Comparison of ENCODE assay signal across 18 cellular contexts in genomic region chr2:230590333-230590732, GRCh38.
DNase-seq lines count a peak whose midpoint lies in the region; ATAC-seq and TF ChIP-seq lines count a peak whose summit lies in the region.
"Had no signal": no experiment of that assay in that cellular context is flagged by ENCODE, and none has a peak within 500 bp of the region (broad histone marks: within the 10 kb centered on the region; RNA-seq: fewer than 3 reads in every experiment).

No MANE protein-coding gene starts in this region.

- no peak for TF ChIP-seq POLR2A in spleen (IDR thresholded peaks at IDR 0.05)
- TF ChIP-seq POLR2A in tibial nerve (IDR thresholded peaks at IDR 0.05), result no peak

- H3K9me3 ChIP-seq in OCI-LY7 (ENCODE audit: low read length), result no peaks in the 10 kb centered on the region; the same call in 1 of the 2 replicates
- H3K9me3 ChIP-seq in spleen, result no peaks in the 10 kb centered on the region
- no peaks in the 10 kb centered on the region for H3K9me3 ChIP-seq in tibial nerve

- H3K9me3 Mint-ChIP-seq in activated CD4-positive, alpha-beta T cell treated with anti-CD3 and anti-CD28 coated beads, Interleukin-2, amount 10 ng/mL, durations not matched to agents 24 days and 14 days, result peaks cover 21% of the 10 kb centered on the region
- peaks cover 10% of the 10 kb centered on the region for H3K9me3 Mint-ChIP-seq in central memory CD8-positive, alpha-beta T cell

- H3K4me2 ChIP-seq in OCI-LY7 (ENCODE audit: low read length), result 0 out of 2 replicates have a peak overlapping the region, but pooled peaks have one; percentile 39

- 82 to 98% (median 94%) methylated on average over 3 of the region's 3 CpGs for WGBS in spleen, 5 donors
- 77 to 83% methylated on average over 3 of the region's 3 CpGs for WGBS in tibial nerve, 2 donors

- no peaks in the 10 kb centered on the region for H3K27me3 ChIP-seq in spleen (replicated peaks in 1 of 7)
- no peaks in the 10 kb centered on the region for H3K27me3 ChIP-seq in tibial nerve

- H3K36me3 Mint-ChIP-seq in activated CD4-positive, alpha-beta T cell treated with anti-CD3 and anti-CD28 coated beads, Interleukin-2, amount 10 ng/mL, durations not matched to agents 24 days and 14 days (ENCODE audit: low read depth), result peaks cover 18% of the 10 kb centered on the region
- no peaks in the 10 kb centered on the region for H3K36me3 Mint-ChIP-seq in central memory CD8-positive, alpha-beta T cell (ENCODE audit: insufficient read depth)

- H3K79me2 ChIP-seq in OCI-LY7 (ENCODE audit: insufficient read depth, low read depth, low read length), result no peaks in the 10 kb centered on the region

- H3K4me1 Mint-ChIP-seq in activated CD4-positive, alpha-beta T cell treated with anti-CD3 and anti-CD28 coated beads, Interleukin-2, amount 10 ng/mL, durations not matched to agents 24 days and 14 days, result peaks cover 55% of the 10 kb centered on the region
- H3K4me1 Mint-ChIP-seq in central memory CD8-positive, alpha-beta T cell, result peaks cover 43% of the 10 kb centered on the region

- no peaks in the 10 kb centered on the region for H4K20me1 ChIP-seq in OCI-LY7 (ENCODE audit: insufficient read depth, low read length)

- CTCF ChIA-PET in OCI-LY7 (lab: Charles Lee; ENCODE audit: unreplicated experiment), result no interaction called here

- H3K27me3 Mint-ChIP-seq in activated CD4-positive, alpha-beta T cell treated with anti-CD3 and anti-CD28 coated beads, Interleukin-2, amount 10 ng/mL, durations not matched to agents 24 days and 14 days, result no peaks in the 10 kb centered on the region
- H3K27me3 Mint-ChIP-seq in central memory CD8-positive, alpha-beta T cell, result no peaks in the 10 kb centered on the region
- H3K27me3 Mint-ChIP-seq: CD4-positive, CD25-positive, alpha-beta regulatory T cell had no signal

- no peak for TF ChIP-seq CTCF in OCI-LY7 (conservative IDR thresholded peaks at IDR 0.05; ENCODE audit: low read length)
- TF ChIP-seq CTCF in spleen (IDR thresholded peaks at IDR 0.05 in 8 of 11, conservative IDR thresholded peaks at IDR 0.05 in 3 of 11), result no peak
- TF ChIP-seq CTCF in tibial nerve (IDR thresholded peaks at IDR 0.05), result no peak

- BruUV-seq in OCI-LY7 (replicated peaks; lab: Mats Ljungman, UMichigan), result no TSS peak

- H3K4me1 ChIP-seq in OCI-LY7 (ENCODE audit: insufficient read depth, low read length, poor library complexity, severe bottlenecking), result peaks cover 44% of the 10 kb centered on the region
- H3K4me1 ChIP-seq in spleen, result peaks cover 3 to 58% (median 17%) of the 10 kb centered on the region in 6 donors
- no peaks in the 10 kb centered on the region for H3K4me1 ChIP-seq in tibial nerve

- H3K9me2 ChIP-seq in OCI-LY7 (ENCODE audit: insufficient read depth, low read length), result no peaks in the 10 kb centered on the region

- TF ChIP-seq EP300 in tibial nerve (IDR thresholded peaks at IDR 0.05), result no peak

- H3K4me3 Mint-ChIP-seq in activated CD4-positive, alpha-beta T cell treated with anti-CD3 and anti-CD28 coated beads, Interleukin-2, amount 10 ng/mL, durations not matched to agents 24 days and 14 days, result no peak overlapping the region
- H3K4me3 Mint-ChIP-seq in central memory CD8-positive, alpha-beta T cell, result no peak overlapping the region

- no peak for ATAC-seq in central memory CD8-positive, alpha-beta T cell (replicated peaks; ENCODE audit: extremely low read depth, poor library complexity, severe bottlenecking)
- ATAC-seq in GM18517 (IDR thresholded peaks at IDR 0.05; ENCODE audit: unreplicated experiment), result no peak

- H3K27ac Mint-ChIP-seq in activated CD4-positive, alpha-beta T cell treated with anti-CD3 and anti-CD28 coated beads, Interleukin-2, amount 10 ng/mL, durations not matched to agents 24 days and 14 days, result peak overlapping the region; percentile 14
- peak overlapping the region; percentile 38 for H3K27ac Mint-ChIP-seq in central memory CD8-positive, alpha-beta T cell (ENCODE audit: low read depth)

- H3K27ac ChIP-seq in OCI-LY7 (ENCODE audit: low read depth, low read length, poor library complexity, severe bottlenecking) (no peak overlapping the region), spleen (peak overlapping the region in 7 of 8 donors; percentile 24 to 77 (median 65)), tibial nerve (no peak overlapping the region)

- H2AFZ ChIP-seq in OCI-LY7 (ENCODE audit: low read length), result no peak overlapping the region

- DNase-seq in activated CD4-positive, alpha-beta T cell treated with anti-CD3 and anti-CD28 coated beads, Interleukin-2, amount 10 ng/mL, durations not matched to agents 24 days and 14 days, result no peak
- no peak for DNase-seq in activated CD4-positive, alpha-beta T cell treated with anti-CD3 and anti-CD28 coated beads for 48 hours
- no peak for DNase-seq in OCI-LY7 (ENCODE audit: low spot score)
- DNase-seq in central memory CD8-positive, alpha-beta T cell (ENCODE audit: low spot score in 2 of 2), result no peak
- DNase-seq in spleen, result no peak
- DNase-seq in tibial nerve (ENCODE audit: low spot score in 2 of 2), result no peak
- DNase-seq in COR-L47 (lab: John Stamatoyannopoulos, UW), result no peak
- DNase-seq: 8988T; Calu3; CD4-positive, CD25-positive, alpha-beta regulatory T cell; EL; KG1; NCI-H1105 treated with DMSO at 0.1 percent for 48 hours; NCI-H1694; NCI-H2081 treated with DMSO at 0.1 percent for 48 hours; NCI-H510A treated with DMSO at 0.1 percent for 48 hours; NCI-H774 had no signal

- H3K4me3 ChIP-seq in OCI-LY7 (ENCODE audit: low read depth, low read length, poor library complexity, severe bottlenecking) (no peak overlapping the region), spleen (no peak overlapping the region), tibial nerve (no peak overlapping the region)

- POLR2A ChIA-PET in OCI-LY7 (lab: Charles Lee), result interaction anchor here (0.6 to 1.5 kb wide), 2 partner anchors 12 to 122 kb away, joined by 4 to 6 read pairs; partner anchors contain the start of gene CAB39

- intact Hi-C loops in activated CD4-positive, alpha-beta T cell treated with anti-CD3 and anti-CD28 coated beads, Interleukin-2, amount 10 ng/mL, durations not matched to agents 24 days and 14 days (cut with micrococcal nuclease), result no loop called here
- intact Hi-C loops in OCI-LY7 (cut with micrococcal nuclease; ENCODE audit: unreplicated experiment) (no loop called here), spleen (cut with DNase I; ENCODE audit: low total_unique reads) (no loop called here)

- H3K36me3 ChIP-seq in OCI-LY7 (ENCODE audit: insufficient read depth, low read length) (no peaks in the 10 kb centered on the region), spleen (no peaks in the 10 kb centered on the region), tibial nerve (no peaks in the 10 kb centered on the region)

Comparison
In these comparisons a context has a peak if more than half of its experiments do, and no peak if none do; other contexts are left out.
1. H3K27ac ChIP-seq: peak in spleen (7 of 8); none in OCI-LY7 (single experiment) and tibial nerve (0 of 4).